17 cellular contexts compared by ENCODE assay signal in the genomic region with DNA sequence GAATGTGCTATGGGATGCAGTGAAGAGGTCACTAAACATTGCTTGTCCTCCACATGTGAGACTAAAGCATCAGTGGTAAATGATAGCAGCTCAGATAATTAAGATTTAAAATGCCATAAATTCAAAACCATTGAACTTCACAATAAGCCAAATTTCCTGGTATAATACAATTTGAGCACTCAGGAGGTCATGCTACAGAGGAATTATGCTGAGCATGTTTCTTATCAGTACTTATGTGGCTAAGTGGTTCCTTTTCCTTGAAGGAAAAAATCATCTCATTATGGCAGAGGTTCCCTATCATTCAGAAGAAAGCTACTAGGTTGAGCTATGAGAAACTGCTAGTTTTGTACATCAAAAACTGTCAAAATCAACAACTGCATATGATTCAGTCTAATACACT.
"Had no signal": no experiment of that assay in that cellular context is flagged by ENCODE, and none has a peak within 500 bp of the region (broad histone marks: within the 10 kb centered on the region; RNA-seq: fewer than 3 reads in every experiment).

No MANE protein-coding gene starts in this region.

- ATAC-seq: left lobe of liver, right cardiac atrium had no signal

- H3K9me3 ChIP-seq: breast epithelium, suprapubic skin had no signal

- FAIRE-seq: keratinocyte, small intestine had no signal

- H3K4me3 ChIP-seq: breast epithelium, suprapubic skin had no signal

- H3K36me3 ChIP-seq: breast epithelium, suprapubic skin had no signal

- DNase-seq: activated CD4-positive, alpha-beta T cell treated with anti-CD3 and anti-CD28 coated beads, Interleukin-2, amount 50 U/mL, for 1 hour; activated CD4-positive, CD25-positive, alpha-beta regulatory T cell; activated naive CD8-positive, alpha-beta T cell treated with anti-CD3 and anti-CD28 coated beads for 36 hours; hippocampal formation; naive B cell; occipital lobe; right cardiac atrium; small intestine; T-helper 1 cell; trophoblast cell had no signal

- H3K27me3 ChIP-seq: breast epithelium, suprapubic skin had no signal

- H3K4me1 ChIP-seq: breast epithelium had no signal

- H3K27ac Mint-ChIP-seq: activated naive CD8-positive, alpha-beta T cell treated with anti-CD3 and anti-CD28 coated beads for 36 hours; activated T-helper 1 cell treated with anti-CD3 and anti-CD28 coated beads, Interleukin-12 subunit alpha, Interleukin-12 subunit beta, Interleukin-2, Interleukin-4 antibody, amounts not matched to agents 30 ng/mL and 10 ng/mL and 1 ng/mL, durations not matched to agents 14 hours and 24 hours and 36 hours; stimulated activated naive CD8-positive, alpha-beta T cell treated with anti-CD3 and anti-CD28 coated beads, Interleukin-15, Interleukin-2, amounts not matched to agents 100 ng/mL and 50 ng/mL, for 24 hours had no signal

- H3K27ac ChIP-seq: breast epithelium, suprapubic skin had no signal

- H3K4me3 Mint-ChIP-seq: activated naive CD8-positive, alpha-beta T cell treated with anti-CD3 and anti-CD28 coated beads for 36 hours; activated T-helper 1 cell treated with anti-CD3 and anti-CD28 coated beads, Interleukin-12 subunit alpha, Interleukin-12 subunit beta, Interleukin-2, Interleukin-4 antibody, amounts not matched to agents 30 ng/mL and 10 ng/mL and 1 ng/mL, durations not matched to agents 14 hours and 24 hours and 36 hours; stimulated activated naive CD8-positive, alpha-beta T cell treated with anti-CD3 and anti-CD28 coated beads, Interleukin-15, Interleukin-2, amounts not matched to agents 100 ng/mL and 50 ng/mL, for 24 hours had no signal

- H3K9me3 Mint-ChIP-seq: stimulated activated naive CD8-positive, alpha-beta T cell treated with anti-CD3 and anti-CD28 coated beads, Interleukin-15, Interleukin-2, amounts not matched to agents 100 ng/mL and 50 ng/mL, for 24 hours had no signal

- H3K27me3 Mint-ChIP-seq: activated naive CD8-positive, alpha-beta T cell treated with anti-CD3 and anti-CD28 coated beads for 36 hours; naive B cell; progenitor cell of endocrine pancreas; stimulated activated naive CD8-positive, alpha-beta T cell treated with anti-CD3 and anti-CD28 coated beads, Interleukin-15, Interleukin-2, amounts not matched to agents 100 ng/mL and 50 ng/mL, for 24 hours had no signal
